In the genomic region with DNA sequence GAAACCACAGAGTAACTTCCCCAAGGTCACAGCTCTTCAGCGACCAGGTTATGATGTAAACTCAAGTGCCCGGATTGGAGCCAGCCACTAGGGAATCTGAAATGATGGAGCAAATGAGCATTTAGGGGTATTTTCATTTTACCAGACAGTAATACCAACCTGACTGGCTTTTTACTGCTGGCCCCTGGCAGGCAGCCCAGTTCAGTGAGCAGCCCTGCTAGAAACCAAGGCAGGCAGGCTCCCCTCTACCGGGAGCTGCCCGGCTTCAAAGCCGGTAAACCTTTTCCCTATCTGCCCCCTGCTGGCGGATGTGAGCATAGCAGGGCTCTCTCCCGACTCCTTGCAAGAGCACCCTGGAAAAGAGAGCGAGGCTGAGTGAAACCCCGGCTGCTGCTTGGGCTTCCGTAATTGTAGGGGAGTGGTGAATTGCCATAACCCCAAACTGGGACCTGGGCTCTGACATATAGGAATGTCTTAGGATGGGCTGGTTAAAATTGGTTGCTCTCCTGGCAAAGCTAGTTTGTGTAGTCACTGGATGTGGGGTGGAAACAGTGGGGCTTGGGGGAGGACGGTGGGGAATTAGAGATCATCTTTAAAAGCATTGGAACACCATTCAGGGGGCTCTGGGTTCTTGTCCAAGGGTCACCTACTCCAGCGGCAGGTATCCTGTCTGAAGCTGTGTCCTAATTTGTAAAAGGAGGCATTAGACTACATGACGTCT, we compare ENCODE assay signal across 8 cellular contexts.
DNase-seq lines count a peak whose midpoint lies in the region; ATAC-seq and TF ChIP-seq lines count a peak whose summit lies in the region.

No MANE protein-coding gene starts in this region.

- H3K9me3 Mint-ChIP-seq in activated naive CD8-positive, alpha-beta T cell treated with anti-CD3 and anti-CD28 coated beads, Interleukin-2, amount 50 U/mL, for 24 hours = no peaks in the 10 kb centered on the region

- H3K4me1 Mint-ChIP-seq in activated naive CD8-positive, alpha-beta T cell treated with anti-CD3 and anti-CD28 coated beads, Interleukin-2, amount 50 U/mL, for 24 hours = no peaks in the 10 kb centered on the region

- H3K36me3 Mint-ChIP-seq in activated naive CD8-positive, alpha-beta T cell treated with anti-CD3 and anti-CD28 coated beads, Interleukin-2, amount 50 U/mL, for 24 hours (ENCODE audit: low read depth) = no peaks in the 10 kb centered on the region

- no peaks in the 10 kb centered on the region for H3K36me3 ChIP-seq in heart right ventricle

- H3K4me3 ChIP-seq in heart right ventricle = no peak overlapping the region

- no peak overlapping the region for H3K4me3 Mint-ChIP-seq in activated naive CD8-positive, alpha-beta T cell treated with anti-CD3 and anti-CD28 coated beads, Interleukin-2, amount 50 U/mL, for 24 hours

- H3K9me3 ChIP-seq in heart right ventricle = no peaks in the 10 kb centered on the region

- TF ChIP-seq CTCF in heart right ventricle (IDR thresholded peaks at IDR 0.05) = peak; percentile 88 to 98 (median 96)

- H3K27me3 Mint-ChIP-seq in activated naive CD8-positive, alpha-beta T cell treated with anti-CD3 and anti-CD28 coated beads, Interleukin-2, amount 50 U/mL, for 24 hours = peaks cover 17% of the 10 kb centered on the region

- DNase-seq in AG20443 (ENCODE audit: low spot score) (peak; percentile 88), NCI-H1092 (lab: John Stamatoyannopoulos, UW) (peak; percentile 61), SW 1271 (lab: John Stamatoyannopoulos, UW) (peak; percentile 4 to 16), heart right ventricle (peak; percentile 88 to 90), putamen (ENCODE audit: low spot score) (peak; percentile 87)
- peak; percentile 87 for DNase-seq in activated naive CD8-positive, alpha-beta T cell treated with anti-CD3 and anti-CD28 coated beads, Interleukin-2, amount 50 U/mL, for 24 hours

- peaks cover 3 to 54% (median 24%) of the 10 kb centered on the region in 9 donors for H3K4me1 ChIP-seq in heart right ventricle

- H3K27ac Mint-ChIP-seq in activated naive CD8-positive, alpha-beta T cell treated with anti-CD3 and anti-CD28 coated beads, Interleukin-2, amount 50 U/mL, for 24 hours = no peak overlapping the region

- intact Hi-C loops in heart right ventricle (cut with DNase I) = loop anchor here in 9 of 10 donors (1.0 to 2.0 kb wide), 2 partner anchors 29 to 30 kb away; no protein-coding TSS in a partner anchor

- peak overlapping the region in 2 of 10 donors; percentile 16 to 59 for H3K27ac ChIP-seq in heart right ventricle

- H3K27me3 ChIP-seq in heart right ventricle = peaks cover 0 to 15% (median 0%) of the 10 kb centered on the region in 7 donors

- 27 to 29% methylated on average over 13 of the region's 13 CpGs for WGBS in heart right ventricle, 2 donors

- ATAC-seq in GM19455 (IDR thresholded peaks at IDR 0.05; ENCODE audit: unreplicated experiment) = peak; percentile 72
- peak; percentile 74 for ATAC-seq in activated naive CD8-positive, alpha-beta T cell treated with anti-CD3 and anti-CD28 coated beads, Interleukin-2, amount 50 U/mL, for 24 hours
- ATAC-seq in heart right ventricle = peak; percentile 73 to 88 (median 80)
- ATAC-seq in GM21515 (IDR thresholded peaks at IDR 0.05; ENCODE audit: unreplicated experiment) = no peak

Comparison
In these comparisons a context has a peak if more than half of its experiments do, and no peak if none do; other contexts are left out.
1. DNase-seq: peak in every context shown above with its lines; median percentile 89 in heart right ventricle; 88 in AG20443; 87 in activated naive CD8-positive, alpha-beta T cell treated with anti-CD3 and anti-CD28 coated beads, Interleukin-2, amount 50 U/mL, for 24 hours; 87 in putamen; 61 in NCI-H1092; 10 in SW 1271.